8 cellular contexts compared by ENCODE assay signal in genomic region chr15:55289573-55290360, GRCh38. TPM values are rescaled to one million over a fixed set of nuclear protein-coding genes. Genes with fewer than 3 reads are reported as not detected.
DNase-seq lines count a peak whose midpoint lies in the region; ATAC-seq and TF ChIP-seq lines count a peak whose summit lies in the region.

Gene RAB27A, minus strand, starts transcription at chr15:55289813. Its CDS starts 54,879 bp downstream, at chr15:55234934.

- ATAC-seq in GM19397 (IDR thresholded peaks at IDR 0.05; ENCODE audit: unreplicated experiment), result peak; percentile 65
- peak; percentile 47 for ATAC-seq in HG03565 (IDR thresholded peaks at IDR 0.05; ENCODE audit: unreplicated experiment)
- peak; percentile 90 for ATAC-seq in upper lobe of right lung

- no peaks in the 10 kb centered on the region for H3K9me3 Mint-ChIP-seq in CD8-positive, alpha-beta memory T cell

- H3K9ac ChIP-seq in SK-N-SH (peak within 1 kb of the TSS; percentile 91), parathyroid adenoma (peak within 1 kb of the TSS; percentile 80)

- H3F3A ChIP-seq in SK-N-SH (replicated peaks; ENCODE audit: insufficient read depth), result peaks cover 4% of the 10 kb centered on the region

- H3K27ac Mint-ChIP-seq in CD8-positive, alpha-beta memory T cell, result peak within 1 kb of the TSS; percentile 94 to 99 (median 96)

- peak within 1 kb of the TSS; percentile 92 to 99 (median 97) for H3K4me3 Mint-ChIP-seq in CD8-positive, alpha-beta memory T cell

- H3K27ac ChIP-seq in CD8-positive, alpha-beta memory T cell (ENCODE audit: low read depth, low read length), result peak within 1 kb of the TSS; percentile 91
- peak within 1 kb of the TSS; percentile 71 to 88 for H3K27ac ChIP-seq in SK-N-SH (ENCODE audit: low read depth in 2 of 2, low read length in 1 of 2)
- H3K27ac ChIP-seq in parathyroid adenoma, result peak within 1 kb of the TSS; percentile 80
- peak within 1 kb of the TSS; percentile 94 for H3K27ac ChIP-seq in upper lobe of right lung

- CTCF ChIA-PET in CD8-positive, alpha-beta memory T cell (lab: Charles Lee), result interaction anchor here (2.6 kb wide), 1 partner anchor 71 kb away, joined by 10 read pairs; no protein-coding TSS in a partner anchor
- CTCF ChIA-PET in SK-N-SH (lab: Yijun Ruan, JAX), result no interaction called here

- peak; percentile 71 to 85 (median 76) for DNase-seq in CD8-positive, alpha-beta memory T cell
- DNase-seq in SK-N-SH (peak; percentile 85), glomerular visceral epithelial cell (ENCODE audit: extremely low spot score) (peak; percentile 83), upper lobe of right lung (peak; percentile 92)
- DNase-seq in activated naive CD4-positive, alpha-beta T cell treated with Interleukin-2 at 50 U/mL for 16 hours, result peak; percentile 84

- H3K36me3 ChIP-seq in CD8-positive, alpha-beta memory T cell (ENCODE audit: insufficient read depth, low read length), result no peaks in the 10 kb centered on the region
- no peaks in the 10 kb centered on the region for H3K36me3 ChIP-seq in SK-N-SH (replicated peaks in 1 of 2; ENCODE audit: control insufficient read depth in 1 of 2, insufficient read depth in 2 of 2, low read length in 1 of 2)
- no peaks in the 10 kb centered on the region for H3K36me3 ChIP-seq in parathyroid adenoma (ENCODE audit: control insufficient read depth, insufficient read depth, low read length)
- H3K36me3 ChIP-seq in upper lobe of right lung, result no peaks in the 10 kb centered on the region

- no peaks in the 10 kb centered on the region for H3K9me2 ChIP-seq in SK-N-SH

- TF ChIP-seq EP300 in SK-N-SH (IDR thresholded peaks at IDR 0.05; ENCODE audit: borderline replicate concordance in 1 of 2, low read depth in 1 of 2, low read length in 1 of 2), result no peak

- peak within 1 kb of the TSS; percentile 98 for H2AFZ ChIP-seq in SK-N-SH (ENCODE audit: low read depth)
- peak within 1 kb of the TSS; percentile 86 for H2AFZ ChIP-seq in parathyroid adenoma

- peaks cover 37 to 47% (median 47%) of the 10 kb centered on the region in 3 donors for H3K4me1 Mint-ChIP-seq in CD8-positive, alpha-beta memory T cell

- peaks cover 24% of the 10 kb centered on the region for H3K4me1 ChIP-seq in CD8-positive, alpha-beta memory T cell (ENCODE audit: insufficient read depth, low read length)
- H3K4me1 ChIP-seq in SK-N-SH (ENCODE audit: control insufficient read depth in 1 of 2, insufficient read depth in 2 of 2, low read depth in 1 of 2, low read length in 1 of 2) (peaks cover 0 to 8% of the 10 kb centered on the region in 2 experiments; a peak in 1 of 4 replicates), parathyroid adenoma (no peaks in the 10 kb centered on the region), upper lobe of right lung (peaks cover 4% of the 10 kb centered on the region)

- H3K4me2 ChIP-seq in SK-N-SH (peak within 1 kb of the TSS; percentile 100), parathyroid adenoma (ENCODE audit: low read length) (peak within 1 kb of the TSS; percentile 95)

- POLR2A ChIA-PET in CD8-positive, alpha-beta memory T cell (lab: Charles Lee), result no interaction called here
- POLR2A ChIA-PET in SK-N-SH (lab: Yijun Ruan, JAX), result no interaction called here

- peaks cover 0 to 31% (median 4%) of the 10 kb centered on the region in 3 donors for H3K36me3 Mint-ChIP-seq in CD8-positive, alpha-beta memory T cell

- WGBS in SK-N-SH (ENCODE audit: low lambda C conversion rate), result 1% methylated on average over 27 of the region's 85 CpGs

- no peak for TF ChIP-seq RAD21 in SK-N-SH (IDR thresholded peaks at IDR 0.05; ENCODE audit: low read length)

- peak within 1 kb of the TSS; percentile 87 for H3K4me3 ChIP-seq in CD8-positive, alpha-beta memory T cell (ENCODE audit: low read length)
- H3K4me3 ChIP-seq in SK-N-SH (ENCODE audit: low read depth in 2 of 2, low read length in 1 of 2), result peak within 1 kb of the TSS; percentile 74 to 87
- peak within 1 kb of the TSS; percentile 80 for H3K4me3 ChIP-seq in parathyroid adenoma (ENCODE audit: low read depth, low read length)
- H3K4me3 ChIP-seq in upper lobe of right lung, result peak within 1 kb of the TSS; percentile 80

- intact Hi-C loops in upper lobe of right lung (cut with DNase I), result loop anchor here (5.0 kb wide), 1 partner anchor 72 kb away; no protein-coding TSS in a partner anchor

- peaks cover 8% of the 10 kb centered on the region; the same call in 1 of the 2 replicates for H3K79me2 ChIP-seq in SK-N-SH (ENCODE audit: insufficient read depth)
- H3K79me2 ChIP-seq in parathyroid adenoma, result no peaks in the 10 kb centered on the region

- no peaks in the 10 kb centered on the region for H4K20me1 ChIP-seq in SK-N-SH (ENCODE audit: insufficient read depth)

- no peaks in the 10 kb centered on the region for H3K27me3 Mint-ChIP-seq in CD8-positive, alpha-beta memory T cell

- no peaks in the 10 kb centered on the region for H3K9me3 ChIP-seq in CD8-positive, alpha-beta memory T cell (ENCODE audit: low read length)
- H3K9me3 ChIP-seq in SK-N-SH (no peaks in the 10 kb centered on the region), parathyroid adenoma (ENCODE audit: control insufficient read depth, low read length) (no peaks in the 10 kb centered on the region), upper lobe of right lung (no peaks in the 10 kb centered on the region)

- no peaks in the 10 kb centered on the region for H3K27me3 ChIP-seq in CD8-positive, alpha-beta memory T cell (ENCODE audit: insufficient read depth, low read length, poor library complexity, severe bottlenecking)
- H3K27me3 ChIP-seq in SK-N-SH (ENCODE audit: insufficient read depth) (no peaks in the 10 kb centered on the region), parathyroid adenoma (ENCODE audit: control insufficient read depth, insufficient read depth, low read length) (no peaks in the 10 kb centered on the region), upper lobe of right lung (no peaks in the 10 kb centered on the region)

- TF ChIP-seq CTCF in SK-N-SH (IDR thresholded peaks at IDR 0.05) (no peak), parathyroid adenoma (IDR thresholded peaks at IDR 0.05) (no peak), upper lobe of right lung (IDR thresholded peaks at IDR 0.05) (no peak)

TF ChIP-seq in SK-N-SH, 30 proteins besides CTCF, POLR2A, EP300 and RAD21:
- TF ChIP-seq SIN3A (IDR thresholded peaks at IDR 0.05; ENCODE audit: borderline replicate concordance, low read depth, low read length) (peak; percentile 74; the same call in 1 of the 2 replicates), FOSL2 (IDR thresholded peaks at IDR 0.05; ENCODE audit: borderline replicate concordance, low read depth) (no peak), GABPA (IDR thresholded peaks at IDR 0.05; ENCODE audit: low read depth) (0 out of 2 replicates have a peak, but pooled peaks have one; percentile 30)

RNA-seq across cellular contexts. Expression of gene RAB27A, which starts in this region (rescaled TPM):
- total RNA-seq in CD8-positive, alpha-beta memory T cell, result 100 to 1,000 TPM; 187 to 195 TPM
- polyA plus RNA-seq in CD8-positive, alpha-beta memory T cell, result 132 TPM
- 9.6 and 11.0 TPM in 2 replicates for polyA plus RNA-seq in SK-N-SH (2012; rRNA removed)
- 16.1 and 17.9 TPM in 2 replicates for polyA plus RNA-seq in SK-N-SH (2012; cell fraction: cytosol; rRNA removed)
- 4.2 and 6.1 TPM in 2 replicates for polyA plus RNA-seq in SK-N-SH (2012; cell fraction: nucleus; rRNA removed)
- 72.5 TPM for total RNA-seq in upper lobe of right lung

Comparison
In these comparisons a context has a peak if more than half of its experiments do, and no peak if none do; other contexts are left out.
1. Peak in every context shown above with its lines: DNase-seq, ATAC-seq, H3K4me3 ChIP-seq and H3K27ac ChIP-seq.